Comparison of ENCODE assay signal across 9 cellular contexts in genomic region chr17:382644-383533, GRCh38. TPM values are rescaled to one million over a fixed set of nuclear protein-coding genes. Genes with fewer than 3 reads are reported as not detected.
DNase-seq lines count a peak whose midpoint lies in the region; ATAC-seq and TF ChIP-seq lines count a peak whose summit lies in the region.
"Had no signal": no experiment of that assay in that cellular context is flagged by ENCODE, and none has a peak within 500 bp of the region (broad histone marks: within the 10 kb centered on the region; RNA-seq: fewer than 3 reads in every experiment).

No MANE protein-coding gene starts in this region.

- H3K9ac ChIP-seq in HUES48 (ENCODE audit: low read depth, low read length): no peak overlapping the region

- H3K36me3 Mint-ChIP-seq in mesothelial cell of epicardium: no peaks in the 10 kb centered on the region

- H3K4me3 ChIP-seq in AG09309 (ENCODE audit: control insufficient read depth, low read depth, low read length) (no peak overlapping the region), HUES48 (ENCODE audit: low read depth, low read length) (no peak overlapping the region)

- DNase-seq in AG09309 (ENCODE audit: low read depth) (peak; percentile 13), brain pericyte (ENCODE audit: low read depth, low spot score) (peak; percentile 41), mesothelial cell of epicardium (ENCODE audit: low spot score in 2 of 2, unreplicated experiment in 2 of 2) (peak in 1 of 2 experiments; percentile 55), GM13977 (ENCODE audit: low spot score) (no peak)

- H3K36me3 ChIP-seq in HUES48 (ENCODE audit: control insufficient read depth, insufficient read depth, low read length): no peaks in the 10 kb centered on the region

- peak overlapping the region; percentile 84 for H3K27ac Mint-ChIP-seq in mesothelial cell of epicardium

- peak overlapping the region; percentile 69 for H3K4me3 Mint-ChIP-seq in mesothelial cell of epicardium

- H3K4me1 ChIP-seq in HUES48 (ENCODE audit: control insufficient read depth, insufficient read depth, low read length): peaks cover 27% of the 10 kb centered on the region

- H3K27me3 ChIP-seq in HUES48 (ENCODE audit: control insufficient read depth, insufficient read depth, low read length): peaks cover 31% of the 10 kb centered on the region

- H3K27me3 Mint-ChIP-seq in mesothelial cell of epicardium (ENCODE audit: low read depth): peaks cover 22% of the 10 kb centered on the region

- no peaks in the 10 kb centered on the region for H3K9me3 ChIP-seq in HUES48 (ENCODE audit: control insufficient read depth, insufficient read depth, low read length)

- H3K9me3 Mint-ChIP-seq in mesothelial cell of epicardium: no peaks in the 10 kb centered on the region

- H3K4me1 Mint-ChIP-seq in mesothelial cell of epicardium: peaks cover 34% of the 10 kb centered on the region

- in situ Hi-C loops in GM13977 (cut with MboI; ENCODE audit: low pct_unique_long_range_greater_than_20kb, low sequenced_read_pairs, unreplicated experiment): no loop called here

- ATAC-seq in HG03354 (IDR thresholded peaks at IDR 0.05; ENCODE audit: poor library complexity, severe bottlenecking, unreplicated experiment) (no peak), GM18873 (IDR thresholded peaks at IDR 0.05; ENCODE audit: low FRiP score, unreplicated experiment) (no peak), GM18909 (IDR thresholded peaks at IDR 0.05; ENCODE audit: poor library complexity, unreplicated experiment) (no peak)
- ATAC-seq: activated CD4-positive, CD25-positive, alpha-beta regulatory T cell treated with anti-CD3 and anti-CD28 coated beads, Interleukin-2, amount 50 U/mL, for 24 hours had no signal

- TF ChIP-seq CTCF in AG09309 (IDR thresholded peaks at IDR 0.05; ENCODE audit: control insufficient read depth, insufficient read depth, low read depth, low read length, missing control alignments): no peak
- TF ChIP-seq CTCF in mesothelial cell of epicardium (IDR thresholded peaks at IDR 0.05; ENCODE audit: unreplicated experiment): no peak
- TF ChIP-seq CTCF in GM13977 (IDR thresholded peaks at IDR 0.05; ENCODE audit: extremely low read depth, insufficient read depth, missing control alignments): no peak

- peak overlapping the region; percentile 6 for H3K27ac ChIP-seq in HUES48 (ENCODE audit: low read depth, low read length)

RNA-seq across cellular contexts. Expression of gene RPH3AL, which starts 30.3 kb away (rescaled TPM):
- 13.6 to 16.9 TPM (median 15.4 TPM) in 3 replicates for total RNA-seq in mesothelial cell of epicardium
